33 cellular contexts compared by ENCODE assay signal in the genomic region with DNA sequence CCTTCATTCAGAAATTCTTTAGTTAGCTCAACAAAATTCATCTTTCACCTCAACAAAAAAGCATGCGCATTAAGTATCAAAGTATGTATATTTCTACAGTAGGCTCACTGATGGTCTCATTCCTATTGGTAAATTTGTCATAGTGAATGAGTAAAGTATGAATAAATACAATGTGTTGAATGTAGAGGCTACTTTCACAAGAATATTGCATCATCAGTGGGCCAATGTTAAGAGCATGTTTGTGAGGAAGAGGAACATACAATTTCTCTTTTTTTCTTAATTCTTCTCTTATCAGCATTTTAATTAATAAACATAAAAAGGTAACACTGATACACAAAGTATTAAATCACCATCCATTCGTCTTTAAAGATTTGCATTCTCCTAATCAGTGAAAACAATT.
"Had no signal": no experiment of that assay in that cellular context is flagged by ENCODE, and none has a peak within 500 bp of the region (broad histone marks: within the 10 kb centered on the region; RNA-seq: fewer than 3 reads in every experiment).

No MANE protein-coding gene starts in this region.

- H3K27me3 Mint-ChIP-seq: activated CD4-positive, alpha-beta memory T cell treated with anti-CD3 and anti-CD28 coated beads for 36 hours; activated CD4-positive, alpha-beta T cell treated with anti-CD3 and anti-CD28 coated beads, Interleukin-2, amount 10 ng/mL, durations not matched to agents 24 days and 14 days; activated T-cell treated with anti-CD3 and anti-CD28 coated beads, Interleukin-2, amount 50 U/mL, for 24 hours; activated T-helper 17 cell treated with anti-CD3 and anti-CD28 coated beads, Interleukin-2, amount 50 U/mL, for 72 hours; dendritic cell treated with granulocyte-macrophage colony-stimulating factor and Interleukin-4, amounts not matched to agents 40 ng/mL and 50 ng/mL, for 4 days; stimulated activated memory B cell treated with anti-CD40 and anti-IgM and Interleukin-4, amounts not matched to agents 10 μg/mL and 1 μg/mL and 100 μg/mL, for 72 hours; stimulated activated naive CD8-positive, alpha-beta T cell treated with anti-CD3 and anti-CD28 coated beads, Interleukin-15, amount 100 ng/mL, for 72 hours had no signal

- H3K9me3 ChIP-seq: pancreas, prostate gland, sigmoid colon, upper lobe of left lung, vagina had no signal

- H3K36me3 Mint-ChIP-seq: activated CD4-positive, alpha-beta memory T cell treated with anti-CD3 and anti-CD28 coated beads for 36 hours; stimulated activated memory B cell treated with anti-CD40 and anti-IgM and Interleukin-4, amounts not matched to agents 10 μg/mL and 1 μg/mL and 100 μg/mL, for 72 hours had no signal

- H3K4me3 Mint-ChIP-seq: activated CD4-positive, alpha-beta memory T cell treated with anti-CD3 and anti-CD28 coated beads for 36 hours; activated CD4-positive, alpha-beta T cell treated with anti-CD3 and anti-CD28 coated beads, Interleukin-2, amount 10 ng/mL, durations not matched to agents 24 days and 14 days; activated T-cell treated with anti-CD3 and anti-CD28 coated beads, Interleukin-2, amount 50 U/mL, for 24 hours; activated T-helper 17 cell treated with anti-CD3 and anti-CD28 coated beads, Interleukin-2, amount 50 U/mL, for 72 hours; dendritic cell treated with granulocyte-macrophage colony-stimulating factor and Interleukin-4, amounts not matched to agents 40 ng/mL and 50 ng/mL, for 4 days; nephron progenitor cell; stimulated activated memory B cell treated with anti-CD40 and anti-IgM and Interleukin-4, amounts not matched to agents 10 μg/mL and 1 μg/mL and 100 μg/mL, for 72 hours; stimulated activated naive CD8-positive, alpha-beta T cell treated with anti-CD3 and anti-CD28 coated beads, Interleukin-15, amount 100 ng/mL, for 72 hours; T-helper 1 cell treated with Interleukin-12 subunit alpha and Interleukin-12 subunit beta and Interleukin-4 antibody, amounts not matched to agents 30 μg/mL and 1 μg/mL, for 36 hours had no signal

- H3K27ac ChIP-seq: epithelial cell of prostate, foreskin keratinocyte, heart right ventricle, pancreas, prostate gland, sigmoid colon, upper lobe of left lung, vagina had no signal

- H3K27ac Mint-ChIP-seq: activated CD4-positive, alpha-beta memory T cell treated with anti-CD3 and anti-CD28 coated beads for 36 hours; activated CD4-positive, alpha-beta T cell treated with anti-CD3 and anti-CD28 coated beads, Interleukin-2, amount 10 ng/mL, durations not matched to agents 24 days and 14 days; activated T-cell treated with anti-CD3 and anti-CD28 coated beads, Interleukin-2, amount 50 U/mL, for 24 hours; activated T-helper 17 cell treated with anti-CD3 and anti-CD28 coated beads, Interleukin-2, amount 50 U/mL, for 72 hours; dendritic cell treated with granulocyte-macrophage colony-stimulating factor and Interleukin-4, amounts not matched to agents 40 ng/mL and 50 ng/mL, for 4 days; nephron progenitor cell; stimulated activated memory B cell treated with anti-CD40 and anti-IgM and Interleukin-4, amounts not matched to agents 10 μg/mL and 1 μg/mL and 100 μg/mL, for 72 hours; stimulated activated naive CD8-positive, alpha-beta T cell treated with anti-CD3 and anti-CD28 coated beads, Interleukin-15, amount 100 ng/mL, for 72 hours; T-helper 1 cell treated with Interleukin-12 subunit alpha and Interleukin-12 subunit beta and Interleukin-4 antibody, amounts not matched to agents 30 μg/mL and 1 μg/mL, for 36 hours had no signal

- H3K27me3 ChIP-seq: foreskin keratinocyte, heart right ventricle, pancreas, sigmoid colon, upper lobe of left lung, vagina had no signal

- H3K9me3 Mint-ChIP-seq: activated CD4-positive, alpha-beta T cell treated with anti-CD3 and anti-CD28 coated beads, Interleukin-2, amount 10 ng/mL, durations not matched to agents 24 days and 14 days; activated T-helper 17 cell treated with anti-CD3 and anti-CD28 coated beads, Interleukin-2, amount 50 U/mL, for 72 hours; stimulated activated memory B cell treated with anti-CD40 and anti-IgM and Interleukin-4, amounts not matched to agents 10 μg/mL and 1 μg/mL and 100 μg/mL, for 72 hours; T-helper 1 cell treated with Interleukin-12 subunit alpha and Interleukin-12 subunit beta and Interleukin-4 antibody, amounts not matched to agents 30 μg/mL and 1 μg/mL, for 36 hours had no signal

- H3K4me1 Mint-ChIP-seq: activated CD4-positive, alpha-beta T cell treated with anti-CD3 and anti-CD28 coated beads, Interleukin-2, amount 10 ng/mL, durations not matched to agents 24 days and 14 days; activated T-helper 17 cell treated with anti-CD3 and anti-CD28 coated beads, Interleukin-2, amount 50 U/mL, for 72 hours; nephron progenitor cell; stimulated activated memory B cell treated with anti-CD40 and anti-IgM and Interleukin-4, amounts not matched to agents 10 μg/mL and 1 μg/mL and 100 μg/mL, for 72 hours; stimulated activated naive CD8-positive, alpha-beta T cell treated with anti-CD3 and anti-CD28 coated beads, Interleukin-15, amount 100 ng/mL, for 72 hours had no signal

- DNase-seq: activated CD4-positive, alpha-beta memory T cell treated with anti-CD3 and anti-CD28 coated beads for 36 hours; activated CD4-positive, alpha-beta T cell treated with anti-CD3 and anti-CD28 coated beads, Interleukin-2, amount 10 ng/mL, durations not matched to agents 24 days and 14 days; activated CD4-positive, CD25-positive, alpha-beta regulatory T cell treated with anti-CD3 and anti-CD28 coated beads, Interleukin-2, amount 50 U/mL, for 72 hours; activated CD8-positive, alpha-beta memory T cell treated with anti-CD3 and anti-CD28 coated beads, Interleukin-2, amount 50 U/mL, for 4 hours; activated gamma-delta T cell treated with Interleukin-2 at 50 U/mL for 16 hours; activated naive CD4-positive, alpha-beta T cell treated with anti-CD3 and anti-CD28 coated beads, Interleukin-2, amount 50 U/mL, for 16 hours; activated T-cell treated with anti-CD3 and anti-CD28 coated beads, Interleukin-2, amount 50 U/mL, for 24 hours; amygdala; central memory CD4-positive, alpha-beta T cell; foreskin keratinocyte; heart right ventricle; left ventricle myocardium superior; nephron progenitor cell; nucleus accumbens; pancreas; retina; sigmoid colon; small intestine; stimulated activated CD4-positive, alpha-beta T cell treated with anti-CD3 and anti-CD28 coated beads, Interleukin-1b, Interleukin-23, amount 100 ng/mL, for 48 hours; stimulated activated CD4-positive, alpha-beta T cell treated with anti-CD3 and anti-CD28 coated beads, Interleukin-4, amount 100 ng/mL, for 4 hours; stimulated activated CD8-positive, alpha-beta memory T cell treated with anti-CD3 and anti-CD28 coated beads, Interleukin-4, amount 100 ng/mL, for 48 hours; stimulated activated naive CD8-positive, alpha-beta T cell treated with anti-CD3 and anti-CD28 coated beads, Interleukin-15, amount 100 ng/mL, for 72 hours; substantia nigra; T1000; upper lobe of left lung had no signal

- H3K4me1 ChIP-seq: foreskin keratinocyte, pancreas, prostate gland, upper lobe of left lung, vagina had no signal

- H3K36me3 ChIP-seq: heart right ventricle, pancreas, prostate gland, sigmoid colon, upper lobe of left lung, vagina had no signal

- FAIRE-seq: islet of Langerhans, pancreas, small intestine had no signal

- H3K4me3 ChIP-seq: heart right ventricle, pancreas, prostate gland, sigmoid colon, upper lobe of left lung, vagina had no signal
